Comparison of ENCODE assay signal across 17 cellular contexts in genomic region chr5:141269195-141269594, GRCh38. TPM values are rescaled to one million over a fixed set of nuclear protein-coding genes. Genes with fewer than 3 reads are reported as not detected.
DNase-seq lines count a peak whose midpoint lies in the region; ATAC-seq, FAIRE-seq and TF ChIP-seq lines count a peak whose summit lies in the region.
"Had no signal": no experiment of that assay in that cellular context is flagged by ENCODE, and none has a peak within 500 bp of the region (broad histone marks: within the 10 kb centered on the region; RNA-seq: fewer than 3 reads in every experiment).

No MANE protein-coding gene starts in this region.

- TF ChIP-seq RAD21 in HepG2 (CRISPR knock-in tag; IDR thresholded peaks at IDR 0.05) = no peak
- TF ChIP-seq RAD21 in liver (IDR thresholded peaks at IDR 0.05) = no peak

- ATAC-seq in HepG2 (no peak), right lobe of liver (no peak)
- ATAC-seq: GM23338 had no signal

- H3K36me3 ChIP-seq in HepG2 (replicated peaks in 1 of 2; ENCODE audit: control insufficient read depth in 1 of 2, insufficient read depth in 2 of 2, low read length in 2 of 2) (no peaks in the 10 kb centered on the region), right lobe of liver (no peaks in the 10 kb centered on the region), liver (ENCODE audit: control insufficient read depth in 4 of 4, insufficient read depth in 3 of 4, low read depth in 1 of 4, low read length in 3 of 4) (peaks cover 0 to 2% (median under 1%) of the 10 kb centered on the region in 4 donors)

- DNase-seq in HepG2 (ENCODE audit: low spot score) (no peak), right lobe of liver (no peak), NCI-H146 treated with DMSO at 0.1 percent for 48 hours (lab: John Stamatoyannopoulos, UW; ENCODE audit: unreplicated experiment) (no peak)
- DNase-seq in activated CD8-positive, alpha-beta memory T cell treated with anti-CD3 and anti-CD28 coated beads, Interleukin-2, amount 50 U/mL, for 48 hours = no peak
- DNase-seq: CD4-positive, alpha-beta memory T cell; DMS153; DMS79; GDM1; H9 had no signal

- 53% methylated on average over 4 of the region's 4 CpGs for WGBS in HepG2 (ENCODE audit: low lambda C conversion rate)
- WGBS in right lobe of liver (ENCODE audit: insufficient coverage, low coverage, low lambda C conversion rate, missing lambda C conversion rate) = 85% methylated on average over 3 of the region's 4 CpGs
- 96% methylated on average over 4 of the region's 4 CpGs for WGBS in liver

- TF ChIP-seq EP300 in HepG2 (IDR thresholded peaks at IDR 0.05; ENCODE audit: low read depth in 2 of 2, low read length in 2 of 2) (no peak), HepG2 (CRISPR knock-in tag; IDR thresholded peaks at IDR 0.05; ENCODE audit: borderline replicate concordance) (no peak)

- POLR2A ChIA-PET in HepG2 (lab: Yijun Ruan, JAX) = no interaction called here

- H3K27me3 ChIP-seq in HepG2 (ENCODE audit: control insufficient read depth in 1 of 2, insufficient read depth in 2 of 2, low read length in 2 of 2) = no peaks in the 10 kb centered on the region
- no peaks in the 10 kb centered on the region for H3K27me3 ChIP-seq in right lobe of liver
- H3K27me3 ChIP-seq in liver (ENCODE audit: control insufficient read depth in 4 of 4, insufficient read depth in 4 of 4, low read length in 3 of 4) = no peaks in the 10 kb centered on the region
- H3K27me3 ChIP-seq: BLaER1 had no signal

- in situ Hi-C loops in HepG2 (cut with HindIII; ENCODE audit: extremely low pct_ligation_motif_present, low pct_unique_long_range_greater_than_20kb) = loop anchor here (25.0 kb wide), 1 partner anchor 507 kb away; no protein-coding TSS in a partner anchor

- TF ChIP-seq CTCF in HepG2 (CRISPR knock-in tag; IDR thresholded peaks at IDR 0.05) = no peak
- no peak for TF ChIP-seq CTCF in right lobe of liver (IDR thresholded peaks at IDR 0.05)
- no peak for TF ChIP-seq CTCF in liver (IDR thresholded peaks at IDR 0.05; ENCODE audit: low read depth, low read length, missing input control)

- TF ChIP-seq POLR2A in HepG2 (IDR thresholded peaks at IDR 0.05; ENCODE audit: insufficient read depth in 1 of 2, low read depth in 2 of 2, low read length in 2 of 2) (no peak), right lobe of liver (IDR thresholded peaks at IDR 0.05) (no peak)

- H3K9me3 ChIP-seq in HepG2 (ENCODE audit: low read length) (peaks cover 95% of the 10 kb centered on the region), right lobe of liver (peaks cover 0 to 35% (median 12%) of the 10 kb centered on the region in 4 donors), liver (ENCODE audit: control insufficient read depth in 4 of 4, low read length in 3 of 4) (peaks cover 52 to 91% (median 76%) of the 10 kb centered on the region in 4 donors)

- H4K20me1 ChIP-seq in HepG2 (ENCODE audit: insufficient read depth, low read length) = no peaks in the 10 kb centered on the region
- H4K20me1 ChIP-seq: BLaER1 had no signal

- H3K27ac ChIP-seq in HepG2 (ENCODE audit: extremely low read length, insufficient read depth, low read length) (no peak overlapping the region), right lobe of liver (no peak overlapping the region), liver (ENCODE audit: low read depth in 1 of 2, low read length in 2 of 2) (no peak overlapping the region)
- H3K27ac ChIP-seq: 22Rv1, BLaER1 had no signal

- H3K9ac ChIP-seq in HepG2 (ENCODE audit: insufficient read depth, low read depth, low read length) (no peak overlapping the region), liver (ENCODE audit: low read depth in 1 of 2, low read length in 2 of 2) (no peak overlapping the region)
- H3K9ac ChIP-seq: BLaER1 had no signal

- no peak for FAIRE-seq in HepG2 (lab: Jason Lieb, UNC)
- FAIRE-seq: GM12892, GM18507 had no signal

- CTCF ChIA-PET in HepG2 (lab: Yijun Ruan, JAX; ENCODE audit: low intra/inter-chr PET ratio, low total read pairs) = no interaction called here

- BruUV-seq in HepG2 (replicated peaks; lab: Mats Ljungman, UMichigan) = no TSS peak

- H3K4me2 ChIP-seq in HepG2 (ENCODE audit: low read depth, low read length) = no peak overlapping the region
- H3K4me2 ChIP-seq: BLaER1, GM23338 had no signal

- no peak overlapping the region for H3K4me3 ChIP-seq in HepG2 (replicated peaks in 1 of 3; ENCODE audit: insufficient read depth in 1 of 3, low read depth in 2 of 3, low read length in 3 of 3)
- H3K4me3 ChIP-seq in right lobe of liver = no peak overlapping the region
- H3K4me3 ChIP-seq in liver (ENCODE audit: low read depth in 1 of 3, low read length in 3 of 3) = peak overlapping the region in 2 of 3 donors; percentile 20 to 46
- H3K4me3 ChIP-seq: BLaER1, GM23338 had no signal

- H3K4me1 ChIP-seq in HepG2 (ENCODE audit: insufficient read depth, low read length) = no peaks in the 10 kb centered on the region
- no peaks in the 10 kb centered on the region for H3K4me1 ChIP-seq in right lobe of liver
- no peaks in the 10 kb centered on the region for H3K4me1 ChIP-seq in liver (ENCODE audit: control insufficient read depth in 4 of 4, insufficient read depth in 4 of 4, low read length in 3 of 4)
- H3K4me1 ChIP-seq: BLaER1 had no signal

- H2AFZ ChIP-seq in HepG2 (ENCODE audit: low read length) = no peak overlapping the region
- H2AFZ ChIP-seq: GM23338 had no signal

- intact Hi-C loops in HepG2 (cut with micrococcal nuclease; ENCODE audit: unreplicated experiment) (no loop called here), right lobe of liver (cut with DNase I) (no loop called here)

- no peaks in the 10 kb centered on the region for H3K79me2 ChIP-seq in HepG2 (ENCODE audit: insufficient read depth, low read length)

RNA-seq across cellular contexts. Expression of gene PCDHB15, which starts 24.0 kb away (rescaled TPM):
- 0.22 and 0.27 TPM in 2 replicates for total RNA-seq in HepG2 (2016; rRNA removed; fragmentation: Illumina TruSeq; extraction: Trizol)
- total RNA-seq in HepG2 (2016; cell fraction: cytosol; rRNA removed; fragmentation: Illumina TruSeq; extraction: Trizol; ENCODE audit: low read depth) = not detected in 2 replicates
- 0.26 TPM in 1 of 2 replicates, not detected in the other for total RNA-seq in HepG2 (2016; cell fraction: insoluble cytoplasmic fraction; rRNA removed; fragmentation: Illumina TruSeq; extraction: Trizol)
- total RNA-seq in HepG2 (2016; cell fraction: membrane; rRNA removed; fragmentation: Illumina TruSeq; extraction: Trizol) = not detected in 2 replicates
- 0.44 and 0.47 TPM in 2 replicates for total RNA-seq in HepG2 (2016; cell fraction: nucleus; rRNA removed; fragmentation: Illumina TruSeq; extraction: Trizol)
- polyA plus RNA-seq in HepG2 (2011; rRNA removed) = 0.26 and 0.48 TPM in 2 replicates
- polyA plus RNA-seq in HepG2 (2011; cell fraction: cytosol; rRNA removed) = 0.16 and 0.38 TPM in 2 replicates
- polyA plus RNA-seq in HepG2 (2011; cell fraction: nucleus; rRNA removed) = 1.6 and 2.2 TPM in 2 replicates
- 0.51 and 0.54 TPM in 2 replicates for polyA plus RNA-seq in HepG2 (2012)
- polyA plus RNA-seq in HepG2 (2016; cell fraction: cytosol; fragmentation: Illumina TruSeq; extraction: Trizol; ENCODE audit: low read depth) = not detected in 2 replicates
- polyA plus RNA-seq in HepG2 (2016; cell fraction: insoluble cytoplasmic fraction; fragmentation: Illumina TruSeq; extraction: Trizol; ENCODE audit: low read depth) = 0.05 and 0.19 TPM in 2 replicates
- not detected in 2 replicates for polyA plus RNA-seq in HepG2 (2016; cell fraction: membrane; fragmentation: Illumina TruSeq; extraction: Trizol; ENCODE audit: low read depth)
- 1.1 and 1.2 TPM in 2 replicates for polyA plus RNA-seq in HepG2 (2016; cell fraction: nucleus; fragmentation: Illumina TruSeq; extraction: Trizol; ENCODE audit: insufficient read depth, low read depth)
- 0.62 TPM in 1 of 2 replicates, not detected in the other for polyA minus RNA-seq in HepG2 (2011; rRNA and poly(A)+ RNA removed; ENCODE audit: low replicate concordance)
- 0.10 TPM in 1 of 2 replicates, not detected in the other for polyA minus RNA-seq in HepG2 (2011; cell fraction: cytosol; rRNA and poly(A)+ RNA removed)
- polyA minus RNA-seq in HepG2 (2011; cell fraction: nucleus; rRNA and poly(A)+ RNA removed) = 1.7 and 1.9 TPM in 2 replicates
- under 1 TPM; 0.37 to 0.83 (median 0.63) TPM for total RNA-seq in right lobe of liver
- total RNA-seq in liver = under 1 TPM; 0.28 to 0.59 TPM
- under 1 TPM; 0.21 to 0.52 TPM for polyA plus RNA-seq in liver
- polyA plus RNA-seq: CD14-positive monocyte; CD4-positive, alpha-beta memory T cell had no signal

RNA-seq across cellular contexts. Expression of gene SLC25A2, which starts 34.7 kb away (rescaled TPM):
- total RNA-seq in HepG2 (2016; rRNA removed; fragmentation: Illumina TruSeq; extraction: Trizol) = 0.13 TPM in 1 of 2 replicates, not detected in the other
- total RNA-seq in HepG2 (2016; cell fraction: cytosol; rRNA removed; fragmentation: Illumina TruSeq; extraction: Trizol; ENCODE audit: low read depth) = not detected in 2 replicates
- not detected in 2 replicates for total RNA-seq in HepG2 (2016; cell fraction: insoluble cytoplasmic fraction; rRNA removed; fragmentation: Illumina TruSeq; extraction: Trizol)
- total RNA-seq in HepG2 (2016; cell fraction: membrane; rRNA removed; fragmentation: Illumina TruSeq; extraction: Trizol) = not detected in 2 replicates
- total RNA-seq in HepG2 (2016; cell fraction: nucleus; rRNA removed; fragmentation: Illumina TruSeq; extraction: Trizol) = 0.62 and 0.94 TPM in 2 replicates
- not detected in 2 replicates for polyA plus RNA-seq in HepG2 (2011; rRNA removed)
- not detected in 2 replicates for polyA plus RNA-seq in HepG2 (2011; cell fraction: cytosol; rRNA removed)
- polyA plus RNA-seq in HepG2 (2011; cell fraction: nucleus; rRNA removed) = 0.12 TPM in 1 of 2 replicates, not detected in the other
- polyA plus RNA-seq in HepG2 (2012) = not detected in 2 replicates
- not detected in 2 replicates for polyA plus RNA-seq in HepG2 (2016; cell fraction: cytosol; fragmentation: Illumina TruSeq; extraction: Trizol; ENCODE audit: low read depth)
- polyA plus RNA-seq in HepG2 (2016; cell fraction: insoluble cytoplasmic fraction; fragmentation: Illumina TruSeq; extraction: Trizol; ENCODE audit: low read depth) = not detected in 2 replicates
- not detected in 2 replicates for polyA plus RNA-seq in HepG2 (2016; cell fraction: membrane; fragmentation: Illumina TruSeq; extraction: Trizol; ENCODE audit: low read depth)
- polyA plus RNA-seq in HepG2 (2016; cell fraction: nucleus; fragmentation: Illumina TruSeq; extraction: Trizol; ENCODE audit: insufficient read depth, low read depth) = 0.34 TPM in 1 of 2 replicates, not detected in the other
- not detected in 2 replicates for polyA minus RNA-seq in HepG2 (2011; rRNA and poly(A)+ RNA removed; ENCODE audit: low replicate concordance)
- not detected in 2 replicates for polyA minus RNA-seq in HepG2 (2011; cell fraction: cytosol; rRNA and poly(A)+ RNA removed)
- 0.87 and 1.0 TPM in 2 replicates for polyA minus RNA-seq in HepG2 (2011; cell fraction: nucleus; rRNA and poly(A)+ RNA removed)
- total RNA-seq in right lobe of liver = under 1 TPM in 1 of 6 experiments, not detected in 5; 0.31 TPM
- under 1 TPM; 0.19 to 0.42 TPM for total RNA-seq in liver
- not detected for polyA plus RNA-seq in liver
- total RNA-seq: GM23338, H9 had no signal
- polyA plus RNA-seq: AG04450; CD14-positive monocyte; CD4-positive, alpha-beta memory T cell; GM23338 had no signal

RNA-seq across cellular contexts. Expression of gene PCDHB14, which starts 46.1 kb away (rescaled TPM):
- 0.32 and 0.40 TPM in 2 replicates for total RNA-seq in HepG2 (2016; rRNA removed; fragmentation: Illumina TruSeq; extraction: Trizol)
- not detected in 2 replicates for total RNA-seq in HepG2 (2016; cell fraction: cytosol; rRNA removed; fragmentation: Illumina TruSeq; extraction: Trizol; ENCODE audit: low read depth)
- 0.13 and 0.30 TPM in 2 replicates for total RNA-seq in HepG2 (2016; cell fraction: insoluble cytoplasmic fraction; rRNA removed; fragmentation: Illumina TruSeq; extraction: Trizol)
- 0.06 and 0.07 TPM in 2 replicates for total RNA-seq in HepG2 (2016; cell fraction: membrane; rRNA removed; fragmentation: Illumina TruSeq; extraction: Trizol)
- total RNA-seq in HepG2 (2016; cell fraction: nucleus; rRNA removed; fragmentation: Illumina TruSeq; extraction: Trizol) = 1.1 and 1.2 TPM in 2 replicates
- 0.37 and 0.73 TPM in 2 replicates for polyA plus RNA-seq in HepG2 (2011; rRNA removed)
- 0.33 and 0.40 TPM in 2 replicates for polyA plus RNA-seq in HepG2 (2011; cell fraction: cytosol; rRNA removed)
- 1.5 and 1.9 TPM in 2 replicates for polyA plus RNA-seq in HepG2 (2011; cell fraction: nucleus; rRNA removed)
- polyA plus RNA-seq in HepG2 (2012) = 0.46 and 0.55 TPM in 2 replicates
- polyA plus RNA-seq in HepG2 (2016; cell fraction: cytosol; fragmentation: Illumina TruSeq; extraction: Trizol; ENCODE audit: low read depth) = not detected in 2 replicates
- 0.20 and 0.26 TPM in 2 replicates for polyA plus RNA-seq in HepG2 (2016; cell fraction: insoluble cytoplasmic fraction; fragmentation: Illumina TruSeq; extraction: Trizol; ENCODE audit: low read depth)
- not detected in 2 replicates for polyA plus RNA-seq in HepG2 (2016; cell fraction: membrane; fragmentation: Illumina TruSeq; extraction: Trizol; ENCODE audit: low read depth)
- polyA plus RNA-seq in HepG2 (2016; cell fraction: nucleus; fragmentation: Illumina TruSeq; extraction: Trizol; ENCODE audit: insufficient read depth, low read depth) = 2.0 and 2.3 TPM in 2 replicates
- 0.02 and 0.62 TPM in 2 replicates for polyA minus RNA-seq in HepG2 (2011; rRNA and poly(A)+ RNA removed; ENCODE audit: low replicate concordance)
- polyA minus RNA-seq in HepG2 (2011; cell fraction: cytosol; rRNA and poly(A)+ RNA removed) = 0.26 and 0.40 TPM in 2 replicates
- polyA minus RNA-seq in HepG2 (2011; cell fraction: nucleus; rRNA and poly(A)+ RNA removed) = 0.64 and 0.75 TPM in 2 replicates
- total RNA-seq in right lobe of liver = 1 to 10 TPM in 1 of 6 experiments, under 1 TPM in 5; 0.44 to 1.0 (median 0.86) TPM
- total RNA-seq in liver = under 1 TPM; 0.42 to 0.47 TPM
- under 1 TPM; 0.10 to 0.23 TPM for polyA plus RNA-seq in liver
- polyA plus RNA-seq: CD14-positive monocyte; CD4-positive, alpha-beta memory T cell had no signal

RNA-seq across cellular contexts. Expression of gene TAF7, which starts 51.4 kb away (rescaled TPM):
- total RNA-seq in HepG2 (2016; rRNA removed; fragmentation: Illumina TruSeq; extraction: Trizol) (61.5 and 96.6 TPM in 2 replicates), right lobe of liver (10 to 100 TPM; 17.7 to 37.9 (median 22.3) TPM), liver (10 to 100 TPM; 25.7 to 36.3 TPM)
- total RNA-seq in HepG2 (2016; cell fraction: cytosol; rRNA removed; fragmentation: Illumina TruSeq; extraction: Trizol; ENCODE audit: low read depth) = 5.6 and 7.8 TPM in 2 replicates
- 65.7 and 103 TPM in 2 replicates for total RNA-seq in HepG2 (2016; cell fraction: insoluble cytoplasmic fraction; rRNA removed; fragmentation: Illumina TruSeq; extraction: Trizol)
- total RNA-seq in HepG2 (2016; cell fraction: membrane; rRNA removed; fragmentation: Illumina TruSeq; extraction: Trizol) = 26.2 and 27.2 TPM in 2 replicates
- 48.3 and 52.1 TPM in 2 replicates for total RNA-seq in HepG2 (2016; cell fraction: nucleus; rRNA removed; fragmentation: Illumina TruSeq; extraction: Trizol)
- polyA plus RNA-seq in HepG2 (2011; rRNA removed) (36.5 and 41.6 TPM in 2 replicates), liver (10 to 100 TPM; 23.5 to 30.8 TPM)
- polyA plus RNA-seq in HepG2 (2011; cell fraction: cytosol; rRNA removed) = 19.3 and 29.5 TPM in 2 replicates
- polyA plus RNA-seq in HepG2 (2011; cell fraction: nucleus; rRNA removed) = 15.4 and 21.7 TPM in 2 replicates
- 58.4 and 61.5 TPM in 2 replicates for polyA plus RNA-seq in HepG2 (2012)
- 5.0 and 5.2 TPM in 2 replicates for polyA plus RNA-seq in HepG2 (2016; cell fraction: cytosol; fragmentation: Illumina TruSeq; extraction: Trizol; ENCODE audit: low read depth)
- 99.1 and 115 TPM in 2 replicates for polyA plus RNA-seq in HepG2 (2016; cell fraction: insoluble cytoplasmic fraction; fragmentation: Illumina TruSeq; extraction: Trizol; ENCODE audit: low read depth)
- 13.3 and 13.4 TPM in 2 replicates for polyA plus RNA-seq in HepG2 (2016; cell fraction: membrane; fragmentation: Illumina TruSeq; extraction: Trizol; ENCODE audit: low read depth)
- polyA plus RNA-seq in HepG2 (2016; cell fraction: nucleus; fragmentation: Illumina TruSeq; extraction: Trizol; ENCODE audit: insufficient read depth, low read depth) = 65.8 and 67.0 TPM in 2 replicates
- polyA minus RNA-seq in HepG2 (2011; rRNA and poly(A)+ RNA removed; ENCODE audit: low replicate concordance) = 19.4 and 22.5 TPM in 2 replicates
- 20.1 and 27.6 TPM in 2 replicates for polyA minus RNA-seq in HepG2 (2011; cell fraction: cytosol; rRNA and poly(A)+ RNA removed)
- polyA minus RNA-seq in HepG2 (2011; cell fraction: nucleus; rRNA and poly(A)+ RNA removed) = 39.0 and 39.8 TPM in 2 replicates

RNA-seq across cellular contexts. Expression of gene PCDHB13, which starts 55.5 kb away (rescaled TPM):
- 0.52 and 0.80 TPM in 2 replicates for total RNA-seq in HepG2 (2016; rRNA removed; fragmentation: Illumina TruSeq; extraction: Trizol)
- not detected in 2 replicates for total RNA-seq in HepG2 (2016; cell fraction: cytosol; rRNA removed; fragmentation: Illumina TruSeq; extraction: Trizol; ENCODE audit: low read depth)
- 0.25 and 0.50 TPM in 2 replicates for total RNA-seq in HepG2 (2016; cell fraction: insoluble cytoplasmic fraction; rRNA removed; fragmentation: Illumina TruSeq; extraction: Trizol)
- 0.10 and 0.15 TPM in 2 replicates for total RNA-seq in HepG2 (2016; cell fraction: membrane; rRNA removed; fragmentation: Illumina TruSeq; extraction: Trizol)
- 1.3 and 1.8 TPM in 2 replicates for total RNA-seq in HepG2 (2016; cell fraction: nucleus; rRNA removed; fragmentation: Illumina TruSeq; extraction: Trizol)
- 0.57 and 0.63 TPM in 2 replicates for polyA plus RNA-seq in HepG2 (2011; rRNA removed)
- 0.46 and 0.47 TPM in 2 replicates for polyA plus RNA-seq in HepG2 (2011; cell fraction: cytosol; rRNA removed)
- 0.92 and 1.1 TPM in 2 replicates for polyA plus RNA-seq in HepG2 (2011; cell fraction: nucleus; rRNA removed)
- 0.71 and 0.89 TPM in 2 replicates for polyA plus RNA-seq in HepG2 (2012)
- polyA plus RNA-seq in HepG2 (2016; cell fraction: cytosol; fragmentation: Illumina TruSeq; extraction: Trizol; ENCODE audit: low read depth) = 0.06 TPM in 1 of 2 replicates, not detected in the other
- polyA plus RNA-seq in HepG2 (2016; cell fraction: insoluble cytoplasmic fraction; fragmentation: Illumina TruSeq; extraction: Trizol; ENCODE audit: low read depth) = 0.24 and 0.40 TPM in 2 replicates
- polyA plus RNA-seq in HepG2 (2016; cell fraction: membrane; fragmentation: Illumina TruSeq; extraction: Trizol; ENCODE audit: low read depth) = 0.07 TPM in 2 replicates
- 1.5 and 1.9 TPM in 2 replicates for polyA plus RNA-seq in HepG2 (2016; cell fraction: nucleus; fragmentation: Illumina TruSeq; extraction: Trizol; ENCODE audit: insufficient read depth, low read depth)
- 0.05 and 1.1 TPM in 2 replicates for polyA minus RNA-seq in HepG2 (2011; rRNA and poly(A)+ RNA removed; ENCODE audit: low replicate concordance)
- polyA minus RNA-seq in HepG2 (2011; cell fraction: cytosol; rRNA and poly(A)+ RNA removed) = 0.35 and 0.79 TPM in 2 replicates
- 0.90 and 1.6 TPM in 2 replicates for polyA minus RNA-seq in HepG2 (2011; cell fraction: nucleus; rRNA and poly(A)+ RNA removed)
- under 1 TPM; 0.25 to 1.00 (median 0.49) TPM for total RNA-seq in right lobe of liver
- total RNA-seq in liver = under 1 TPM; 0.19 to 0.42 TPM
- polyA plus RNA-seq in liver = under 1 TPM; 0.11 to 0.17 TPM
- polyA plus RNA-seq: CD14-positive monocyte; CD4-positive, alpha-beta memory T cell had no signal

Comparison
In these comparisons a context has a peak if more than half of its experiments do, and no peak if none do; other contexts are left out.
1. H3K4me3 ChIP-seq: peak in liver (2 of 3); none in HepG2 (0 of 3) and right lobe of liver (0 of 3).